In the genomic region with DNA sequence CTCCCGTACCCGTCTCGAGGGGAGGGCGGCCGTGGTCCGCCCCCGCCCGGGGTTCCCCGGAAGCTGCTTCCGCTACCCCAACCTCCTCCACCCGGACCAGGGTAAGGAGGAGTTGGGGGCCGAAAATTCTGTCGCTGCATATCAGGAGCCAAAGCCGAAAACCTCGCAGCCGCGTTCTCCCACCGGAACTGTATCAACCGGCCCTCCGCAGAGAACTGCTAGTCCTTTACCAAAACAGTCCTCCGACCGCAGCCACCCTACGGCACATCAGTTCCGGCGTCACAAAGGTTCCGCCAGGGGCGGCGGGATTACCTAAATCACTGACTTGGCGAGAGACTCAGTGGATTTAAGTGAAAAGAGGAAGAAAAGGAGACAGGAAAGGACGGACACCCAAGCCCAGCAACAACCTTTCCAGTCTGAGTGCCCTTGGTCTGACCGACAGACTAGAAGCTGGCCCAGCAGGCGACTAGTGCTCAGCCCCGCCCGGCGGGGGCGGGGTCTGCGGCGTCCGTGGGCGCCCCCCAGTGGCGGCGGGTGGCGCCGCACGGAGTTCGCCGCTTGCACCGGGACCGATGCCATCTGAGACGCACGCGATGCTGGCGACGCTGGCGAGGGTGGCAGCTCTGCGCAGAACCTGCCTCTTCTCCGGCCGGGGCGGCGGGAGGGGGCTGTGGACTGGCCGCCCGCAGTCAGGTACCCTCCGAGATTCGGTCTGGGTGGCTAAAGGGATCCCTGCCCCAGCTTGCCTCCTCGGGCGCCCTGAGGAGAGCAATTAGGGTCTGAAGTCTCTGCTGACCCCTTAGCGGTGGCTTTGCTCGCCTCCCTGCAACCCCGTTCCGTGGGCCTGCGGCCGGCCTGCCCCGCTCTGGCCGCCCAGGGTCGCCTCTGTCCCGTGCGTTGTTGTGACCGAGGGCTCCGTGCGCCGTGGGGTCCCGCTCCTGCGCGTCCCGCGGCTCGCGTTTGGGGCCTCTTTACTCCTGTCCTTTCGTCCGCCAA, we compare ENCODE assay signal across 1 cellular context.
A peak's percentile ranks its signal among the peaks of the same experiment; 100 is the strongest.
TF ChIP-seq lines count a peak whose summit lies in the region.

A gene (minus strand): TSS at position 195 of the 996 bp plus-strand sequence. CDS start 55 bp downstream, at position 140.
A gene (plus strand): TSS at position 578 of the 996 bp plus-strand sequence.

TF ChIP-seq in HepG2, 621 proteins besides CTCF, POLR2A, EP300 and RAD21 (continued from another document and continues in another):
- TF ChIP-seq, protein P1, sequence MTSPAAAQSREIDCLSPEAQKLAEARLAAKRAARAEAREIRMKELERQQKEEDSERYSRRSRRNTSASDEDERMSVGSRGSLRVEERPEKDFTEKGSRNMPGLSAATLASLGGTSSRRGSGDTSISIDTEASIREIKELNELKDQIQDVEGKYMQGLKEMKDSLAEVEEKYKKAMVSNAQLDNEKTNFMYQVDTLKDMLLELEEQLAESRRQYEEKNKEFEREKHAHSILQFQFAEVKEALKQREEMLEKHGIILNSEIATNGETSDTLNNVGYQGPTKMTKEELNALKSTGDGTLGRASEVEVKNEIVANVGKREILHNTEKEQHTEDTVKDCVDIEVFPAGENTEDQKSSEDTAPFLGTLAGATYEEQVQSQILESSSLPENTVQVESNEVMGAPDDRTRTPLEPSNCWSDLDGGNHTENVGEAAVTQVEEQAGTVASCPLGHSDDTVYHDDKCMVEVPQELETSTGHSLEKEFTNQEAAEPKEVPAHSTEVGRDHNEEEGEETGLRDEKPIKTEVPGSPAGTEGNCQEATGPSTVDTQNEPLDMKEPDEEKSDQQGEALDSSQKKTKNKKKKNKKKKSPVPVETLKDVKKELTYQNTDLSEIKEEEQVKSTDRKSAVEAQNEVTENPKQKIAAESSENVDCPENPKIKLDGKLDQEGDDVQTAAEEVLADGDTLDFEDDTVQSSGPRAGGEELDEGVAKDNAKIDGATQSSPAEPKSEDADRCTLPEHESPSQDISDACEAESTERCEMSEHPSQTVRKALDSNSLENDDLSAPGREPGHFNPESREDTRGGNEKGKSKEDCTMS (CRISPR knock-in tag; conservative IDR thresholded peaks at IDR 0.05): no peak
- TF ChIP-seq, protein P2, sequence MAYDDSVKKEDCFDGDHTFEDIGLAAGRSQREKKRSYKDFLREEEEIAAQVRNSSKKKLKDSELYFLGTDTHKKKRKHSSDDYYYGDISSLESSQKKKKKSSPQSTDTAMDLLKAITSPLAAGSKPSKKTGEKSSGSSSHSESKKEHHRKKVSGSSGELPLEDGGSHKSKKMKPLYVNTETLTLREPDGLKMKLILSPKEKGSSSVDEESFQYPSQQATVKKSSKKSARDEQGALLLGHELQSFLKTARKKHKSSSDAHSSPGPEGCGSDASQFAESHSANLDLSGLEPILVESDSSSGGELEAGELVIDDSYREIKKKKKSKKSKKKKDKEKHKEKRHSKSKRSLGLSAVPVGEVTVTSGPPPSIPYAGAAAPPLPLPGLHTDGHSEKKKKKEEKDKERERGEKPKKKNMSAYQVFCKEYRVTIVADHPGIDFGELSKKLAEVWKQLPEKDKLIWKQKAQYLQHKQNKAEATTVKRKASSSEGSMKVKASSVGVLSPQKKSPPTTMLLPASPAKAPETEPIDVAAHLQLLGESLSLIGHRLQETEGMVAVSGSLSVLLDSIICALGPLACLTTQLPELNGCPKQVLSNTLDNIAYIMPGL (CRISPR knock-in tag; IDR thresholded peaks at IDR 0.05; ENCODE audit: borderline replicate concordance in 1 of 2, low read depth in 1 of 2): peak; percentile 97 to 98
- TF ChIP-seq, protein P3, sequence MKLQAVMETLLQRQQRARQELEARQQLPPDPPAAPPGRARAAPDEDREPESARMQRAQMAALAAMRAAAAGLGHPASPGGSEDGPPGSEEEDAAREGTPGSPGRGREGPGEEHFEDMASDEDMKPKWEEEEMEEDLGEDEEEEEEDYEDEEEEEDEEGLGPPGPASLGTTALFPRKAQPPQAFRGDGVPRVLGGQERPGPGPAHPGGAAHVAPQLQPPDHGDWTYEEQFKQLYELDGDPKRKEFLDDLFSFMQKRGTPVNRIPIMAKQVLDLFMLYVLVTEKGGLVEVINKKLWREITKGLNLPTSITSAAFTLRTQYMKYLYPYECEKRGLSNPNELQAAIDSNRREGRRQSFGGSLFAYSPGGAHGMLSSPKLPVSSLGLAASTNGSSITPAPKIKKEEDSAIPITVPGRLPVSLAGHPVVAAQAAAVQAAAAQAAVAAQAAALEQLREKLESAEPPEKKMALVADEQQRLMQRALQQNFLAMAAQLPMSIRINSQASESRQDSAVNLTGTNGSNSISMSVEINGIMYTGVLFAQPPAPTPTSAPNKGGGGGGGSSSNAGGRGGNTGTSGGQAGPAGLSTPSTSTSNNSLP (IDR thresholded peaks at IDR 0.05; ENCODE audit: low read depth, low read length): 0 out of 2 replicates have a peak, but pooled peaks have one; percentile 20
- TF ChIP-seq, protein P4, sequence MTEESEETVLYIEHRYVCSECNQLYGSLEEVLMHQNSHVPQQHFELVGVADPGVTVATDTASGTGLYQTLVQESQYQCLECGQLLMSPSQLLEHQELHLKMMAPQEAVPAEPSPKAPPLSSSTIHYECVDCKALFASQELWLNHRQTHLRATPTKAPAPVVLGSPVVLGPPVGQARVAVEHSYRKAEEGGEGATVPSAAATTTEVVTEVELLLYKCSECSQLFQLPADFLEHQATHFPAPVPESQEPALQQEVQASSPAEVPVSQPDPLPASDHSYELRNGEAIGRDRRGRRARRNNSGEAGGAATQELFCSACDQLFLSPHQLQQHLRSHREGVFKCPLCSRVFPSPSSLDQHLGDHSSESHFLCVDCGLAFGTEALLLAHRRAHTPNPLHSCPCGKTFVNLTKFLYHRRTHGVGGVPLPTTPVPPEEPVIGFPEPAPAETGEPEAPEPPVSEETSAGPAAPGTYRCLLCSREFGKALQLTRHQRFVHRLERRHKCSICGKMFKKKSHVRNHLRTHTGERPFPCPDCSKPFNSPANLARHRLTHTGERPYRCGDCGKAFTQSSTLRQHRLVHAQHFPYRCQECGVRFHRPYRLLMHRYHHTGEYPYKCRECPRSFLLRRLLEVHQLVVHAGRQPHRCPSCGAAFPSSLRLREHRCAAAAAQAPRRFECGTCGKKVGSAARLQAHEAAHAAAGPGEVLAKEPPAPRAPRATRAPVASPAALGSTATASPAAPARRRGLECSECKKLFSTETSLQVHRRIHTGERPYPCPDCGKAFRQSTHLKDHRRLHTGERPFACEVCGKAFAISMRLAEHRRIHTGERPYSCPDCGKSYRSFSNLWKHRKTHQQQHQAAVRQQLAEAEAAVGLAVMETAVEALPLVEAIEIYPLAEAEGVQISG (CRISPR knock-in tag; IDR thresholded peaks at IDR 0.05): peak; percentile 92
- TF ChIP-seq, protein P5, sequence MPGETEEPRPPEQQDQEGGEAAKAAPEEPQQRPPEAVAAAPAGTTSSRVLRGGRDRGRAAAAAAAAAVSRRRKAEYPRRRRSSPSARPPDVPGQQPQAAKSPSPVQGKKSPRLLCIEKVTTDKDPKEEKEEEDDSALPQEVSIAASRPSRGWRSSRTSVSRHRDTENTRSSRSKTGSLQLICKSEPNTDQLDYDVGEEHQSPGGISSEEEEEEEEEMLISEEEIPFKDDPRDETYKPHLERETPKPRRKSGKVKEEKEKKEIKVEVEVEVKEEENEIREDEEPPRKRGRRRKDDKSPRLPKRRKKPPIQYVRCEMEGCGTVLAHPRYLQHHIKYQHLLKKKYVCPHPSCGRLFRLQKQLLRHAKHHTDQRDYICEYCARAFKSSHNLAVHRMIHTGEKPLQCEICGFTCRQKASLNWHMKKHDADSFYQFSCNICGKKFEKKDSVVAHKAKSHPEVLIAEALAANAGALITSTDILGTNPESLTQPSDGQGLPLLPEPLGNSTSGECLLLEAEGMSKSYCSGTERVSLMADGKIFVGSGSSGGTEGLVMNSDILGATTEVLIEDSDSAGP (CRISPR knock-in tag; IDR thresholded peaks at IDR 0.05; ENCODE audit: borderline replicate concordance): no peak; the same call in none of the 2 replicates
- TF ChIP-seq ZNF430 (CRISPR knock-in tag; IDR thresholded peaks at IDR 0.05) (no peak; the same call in 1 of the 2 replicates), ZNF446 (CRISPR knock-in tag; IDR thresholded peaks at IDR 0.05) (peak; percentile 27; the same call in 1 of the 2 replicates), ZNF724P (CRISPR knock-in tag; IDR thresholded peaks at IDR 0.05; ENCODE audit: borderline replicate concordance) (peak; percentile 72), ATF7-NPFF (CRISPR knock-in tag; IDR thresholded peaks at IDR 0.05; ENCODE audit: low read depth) (peak; percentile 54), ZNF777 (CRISPR knock-in tag; IDR thresholded peaks at IDR 0.05) (no peak; the same call in 1 of the 2 replicates), ZNF337 (CRISPR knock-in tag; IDR thresholded peaks at IDR 0.05; ENCODE audit: borderline replicate concordance, low read depth) (no peak), ZNF879 (CRISPR knock-in tag; IDR thresholded peaks at IDR 0.05) (no peak), NFKBIZ (CRISPR knock-in tag; IDR thresholded peaks at IDR 0.05) (peak; percentile 44; the same call in 1 of the 2 replicates), CBX1 (IDR thresholded peaks at IDR 0.05; ENCODE audit: low read depth) (peak; percentile 87), SYNCRIP (IDR thresholded peaks at IDR 0.05; ENCODE audit: insufficient read depth, low read depth, low read length) (no peak), ZNF225 (CRISPR knock-in tag; IDR thresholded peaks at IDR 0.05) (no peak; the same call in 1 of the 2 replicates), NCOA2 (CRISPR knock-in tag; IDR thresholded peaks at IDR 0.05) (peak; percentile 58; the same call in 1 of the 2 replicates), TEAD2 (CRISPR knock-in tag; IDR thresholded peaks at IDR 0.05) (no peak), ZNF124 (CRISPR knock-in tag; IDR thresholded peaks at IDR 0.05) (peak; percentile 82; the same call in 1 of the 2 replicates)
- TF ChIP-seq, protein P6, sequence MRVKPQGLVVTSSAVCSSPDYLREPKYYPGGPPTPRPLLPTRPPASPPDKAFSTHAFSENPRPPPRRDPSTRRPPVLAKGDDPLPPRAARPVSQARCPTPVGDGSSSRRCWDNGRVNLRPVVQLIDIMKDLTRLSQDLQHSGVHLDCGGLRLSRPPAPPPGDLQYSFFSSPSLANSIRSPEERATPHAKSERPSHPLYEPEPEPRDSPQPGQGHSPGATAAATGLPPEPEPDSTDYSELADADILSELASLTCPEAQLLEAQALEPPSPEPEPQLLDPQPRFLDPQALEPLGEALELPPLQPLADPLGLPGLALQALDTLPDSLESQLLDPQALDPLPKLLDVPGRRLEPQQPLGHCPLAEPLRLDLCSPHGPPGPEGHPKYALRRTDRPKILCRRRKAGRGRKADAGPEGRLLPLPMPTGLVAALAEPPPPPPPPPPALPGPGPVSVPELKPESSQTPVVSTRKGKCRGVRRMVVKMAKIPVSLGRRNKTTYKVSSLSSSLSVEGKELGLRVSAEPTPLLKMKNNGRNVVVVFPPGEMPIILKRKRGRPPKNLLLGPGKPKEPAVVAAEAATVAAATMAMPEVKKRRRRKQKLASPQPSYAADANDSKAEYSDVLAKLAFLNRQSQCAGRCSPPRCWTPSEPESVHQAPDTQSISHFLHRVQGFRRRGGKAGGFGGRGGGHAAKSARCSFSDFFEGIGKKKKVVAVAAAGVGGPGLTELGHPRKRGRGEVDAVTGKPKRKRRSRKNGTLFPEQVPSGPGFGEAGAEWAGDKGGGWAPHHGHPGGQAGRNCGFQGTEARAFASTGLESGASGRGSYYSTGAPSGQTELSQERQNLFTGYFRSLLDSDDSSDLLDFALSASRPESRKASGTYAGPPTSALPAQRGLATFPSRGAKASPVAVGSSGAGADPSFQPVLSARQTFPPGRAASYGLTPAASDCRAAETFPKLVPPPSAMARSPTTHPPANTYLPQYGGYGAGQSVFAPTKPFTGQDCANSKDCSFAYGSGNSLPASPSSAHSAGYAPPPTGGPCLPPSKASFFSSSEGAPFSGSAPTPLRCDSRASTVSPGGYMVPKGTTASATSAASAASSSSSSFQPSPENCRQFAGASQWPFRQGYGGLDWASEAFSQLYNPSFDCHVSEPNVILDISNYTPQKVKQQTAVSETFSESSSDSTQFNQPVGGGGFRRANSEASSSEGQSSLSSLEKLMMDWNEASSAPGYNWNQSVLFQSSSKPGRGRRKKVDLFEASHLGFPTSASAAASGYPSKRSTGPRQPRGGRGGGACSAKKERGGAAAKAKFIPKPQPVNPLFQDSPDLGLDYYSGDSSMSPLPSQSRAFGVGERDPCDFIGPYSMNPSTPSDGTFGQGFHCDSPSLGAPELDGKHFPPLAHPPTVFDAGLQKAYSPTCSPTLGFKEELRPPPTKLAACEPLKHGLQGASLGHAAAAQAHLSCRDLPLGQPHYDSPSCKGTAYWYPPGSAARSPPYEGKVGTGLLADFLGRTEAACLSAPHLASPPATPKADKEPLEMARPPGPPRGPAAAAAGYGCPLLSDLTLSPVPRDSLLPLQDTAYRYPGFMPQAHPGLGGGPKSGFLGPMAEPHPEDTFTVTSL (CRISPR knock-in tag; IDR thresholded peaks at IDR 0.05; ENCODE audit: borderline replicate concordance): no peak; the same call in 1 of the 2 replicates
- TF ChIP-seq, protein P7, sequence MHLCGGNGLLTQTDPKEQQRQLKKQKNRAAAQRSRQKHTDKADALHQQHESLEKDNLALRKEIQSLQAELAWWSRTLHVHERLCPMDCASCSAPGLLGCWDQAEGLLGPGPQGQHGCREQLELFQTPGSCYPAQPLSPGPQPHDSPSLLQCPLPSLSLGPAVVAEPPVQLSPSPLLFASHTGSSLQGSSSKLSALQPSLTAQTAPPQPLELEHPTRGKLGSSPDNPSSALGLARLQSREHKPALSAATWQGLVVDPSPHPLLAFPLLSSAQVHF (CRISPR knock-in tag; IDR thresholded peaks at IDR 0.05): peak; percentile 77; the same call in 1 of the 2 replicates
- TF ChIP-seq, protein P8, sequence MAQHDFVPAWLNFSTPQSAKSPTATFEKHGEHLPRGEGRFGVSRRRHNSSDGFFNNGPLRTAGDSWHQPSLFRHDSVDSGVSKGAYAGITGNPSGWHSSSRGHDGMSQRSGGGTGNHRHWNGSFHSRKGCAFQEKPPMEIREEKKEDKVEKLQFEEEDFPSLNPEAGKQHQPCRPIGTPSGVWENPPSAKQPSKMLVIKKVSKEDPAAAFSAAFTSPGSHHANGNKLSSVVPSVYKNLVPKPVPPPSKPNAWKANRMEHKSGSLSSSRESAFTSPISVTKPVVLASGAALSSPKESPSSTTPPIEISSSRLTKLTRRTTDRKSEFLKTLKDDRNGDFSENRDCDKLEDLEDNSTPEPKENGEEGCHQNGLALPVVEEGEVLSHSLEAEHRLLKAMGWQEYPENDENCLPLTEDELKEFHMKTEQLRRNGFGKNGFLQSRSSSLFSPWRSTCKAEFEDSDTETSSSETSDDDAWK (CRISPR knock-in tag; IDR thresholded peaks at IDR 0.05): no peak
- TF ChIP-seq, protein P9, sequence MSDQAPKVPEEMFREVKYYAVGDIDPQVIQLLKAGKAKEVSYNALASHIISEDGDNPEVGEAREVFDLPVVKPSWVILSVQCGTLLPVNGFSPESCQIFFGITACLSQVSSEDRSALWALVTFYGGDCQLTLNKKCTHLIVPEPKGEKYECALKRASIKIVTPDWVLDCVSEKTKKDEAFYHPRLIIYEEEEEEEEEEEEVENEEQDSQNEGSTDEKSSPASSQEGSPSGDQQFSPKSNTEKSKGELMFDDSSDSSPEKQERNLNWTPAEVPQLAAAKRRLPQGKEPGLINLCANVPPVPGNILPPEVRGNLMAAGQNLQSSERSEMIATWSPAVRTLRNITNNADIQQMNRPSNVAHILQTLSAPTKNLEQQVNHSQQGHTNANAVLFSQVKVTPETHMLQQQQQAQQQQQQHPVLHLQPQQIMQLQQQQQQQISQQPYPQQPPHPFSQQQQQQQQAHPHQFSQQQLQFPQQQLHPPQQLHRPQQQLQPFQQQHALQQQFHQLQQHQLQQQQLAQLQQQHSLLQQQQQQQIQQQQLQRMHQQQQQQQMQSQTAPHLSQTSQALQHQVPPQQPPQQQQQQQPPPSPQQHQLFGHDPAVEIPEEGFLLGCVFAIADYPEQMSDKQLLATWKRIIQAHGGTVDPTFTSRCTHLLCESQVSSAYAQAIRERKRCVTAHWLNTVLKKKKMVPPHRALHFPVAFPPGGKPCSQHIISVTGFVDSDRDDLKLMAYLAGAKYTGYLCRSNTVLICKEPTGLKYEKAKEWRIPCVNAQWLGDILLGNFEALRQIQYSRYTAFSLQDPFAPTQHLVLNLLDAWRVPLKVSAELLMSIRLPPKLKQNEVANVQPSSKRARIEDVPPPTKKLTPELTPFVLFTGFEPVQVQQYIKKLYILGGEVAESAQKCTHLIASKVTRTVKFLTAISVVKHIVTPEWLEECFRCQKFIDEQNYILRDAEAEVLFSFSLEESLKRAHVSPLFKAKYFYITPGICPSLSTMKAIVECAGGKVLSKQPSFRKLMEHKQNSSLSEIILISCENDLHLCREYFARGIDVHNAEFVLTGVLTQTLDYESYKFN (CRISPR knock-in tag; conservative IDR thresholded peaks at IDR 0.05): 0 out of 2 replicates have a peak, but pooled peaks have one; percentile 23
